Comparison of ENCODE assay signal across 10 cellular contexts in the genomic region with DNA sequence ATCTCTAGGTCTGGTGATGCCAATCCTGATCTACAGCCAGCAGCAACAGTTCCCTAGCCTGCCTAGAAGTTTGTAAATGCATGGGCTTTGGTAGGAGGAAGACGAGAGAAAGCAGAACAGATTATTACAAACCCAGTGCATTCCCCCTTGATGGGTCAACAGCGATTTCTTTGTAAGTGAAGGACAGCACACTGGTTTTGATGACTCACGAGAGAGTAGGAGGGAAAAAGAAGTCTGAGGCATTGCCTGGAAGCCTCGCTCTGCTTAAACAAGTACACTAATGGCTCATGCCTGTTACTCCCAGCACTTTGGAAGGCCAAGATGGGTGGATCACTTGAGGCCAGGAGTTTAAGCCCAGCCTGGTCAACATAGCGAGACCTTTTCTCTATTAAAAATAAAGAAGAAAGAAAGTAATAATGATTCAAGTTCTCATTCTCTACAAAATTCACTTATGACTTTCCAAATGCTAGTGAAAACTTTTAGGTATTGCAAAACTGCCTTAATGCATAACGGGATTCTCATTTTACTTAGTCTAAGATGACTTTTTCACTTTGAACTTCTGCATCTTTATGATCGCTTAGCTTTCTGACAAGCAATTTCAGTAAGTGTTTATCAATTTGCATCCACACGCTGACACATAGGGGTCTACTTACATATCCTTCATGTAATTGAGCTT. TPM values are rescaled to one million over a fixed set of nuclear protein-coding genes. Genes with fewer than 3 reads are reported as not detected.
DNase-seq lines count a peak whose midpoint lies in the region; ATAC-seq and TF ChIP-seq lines count a peak whose summit lies in the region.
"Had no signal": no experiment of that assay in that cellular context is flagged by ENCODE, and none has a peak within 500 bp of the region (broad histone marks: within the 10 kb centered on the region; RNA-seq: fewer than 3 reads in every experiment).

No MANE protein-coding gene starts in this region.

- no peaks in the 10 kb centered on the region for H3K27me3 ChIP-seq in testis

- POLR2A ChIA-PET in activated CD4-positive, alpha-beta T cell treated with anti-CD3 and anti-CD28 coated beads for 36 hours (lab: Charles Lee) = no interaction called here

- peak; percentile 52 for ATAC-seq in activated CD4-positive, alpha-beta T cell treated with anti-CD3 and anti-CD28 coated beads for 36 hours
- no peak for ATAC-seq in GM18907 (IDR thresholded peaks at IDR 0.05; ENCODE audit: unreplicated experiment)
- ATAC-seq: left colon had no signal

- H3K27ac Mint-ChIP-seq in activated CD4-positive, alpha-beta T cell treated with anti-CD3 and anti-CD28 coated beads for 36 hours = no peak overlapping the region
- peak overlapping the region; percentile 47 for H3K27ac Mint-ChIP-seq in activated T-helper 2 cell treated with anti-CD3 and anti-CD28 coated beads, Interferon-gamma antibody, Interleukin-2, Interleukin-4, amounts not matched to agents 10 μg/mL and 5 μg/mL and 100 μg/mL, durations not matched to agents 14 hours and 24 hours and 36 hours
- H3K27ac Mint-ChIP-seq: B cell had no signal

- peak; percentile 23 for DNase-seq in activated CD4-positive, alpha-beta T cell treated with anti-CD3 and anti-CD28 coated beads for 36 hours
- DNase-seq in activated CD4-positive, alpha-beta T cell treated with anti-CD3 and anti-CD28 coated beads, Interleukin-2, amount 50 U/mL, for 48 hours = no peak
- no peak for DNase-seq in activated T-helper 2 cell treated with anti-CD3 and anti-CD28 coated beads, Interferon-gamma antibody, Interleukin-2, Interleukin-4, amounts not matched to agents 10 μg/mL and 5 μg/mL and 100 μg/mL, durations not matched to agents 14 hours and 24 hours and 36 hours (ENCODE audit: low spot score)
- DNase-seq in iPS DF 19.7 (ENCODE audit: low read depth, low spot score) (peak; percentile 33), testis (peak; percentile 51), NCI-H2107 (lab: John Stamatoyannopoulos, UW) (no peak)
- DNase-seq in stimulated activated CD4-positive, alpha-beta T cell treated with anti-CD3 and anti-CD28 coated beads, Interleukin-2, amount 100 ng/mL, for 24 hours = no peak

- 64 to 69% methylated on average over 8 of the region's 8 CpGs for WGBS in testis, 2 donors

- no peaks in the 10 kb centered on the region for H3K36me3 Mint-ChIP-seq in activated CD4-positive, alpha-beta T cell treated with anti-CD3 and anti-CD28 coated beads for 36 hours (ENCODE audit: low read depth)
- no peaks in the 10 kb centered on the region for H3K36me3 Mint-ChIP-seq in activated T-helper 2 cell treated with anti-CD3 and anti-CD28 coated beads, Interferon-gamma antibody, Interleukin-2, Interleukin-4, amounts not matched to agents 10 μg/mL and 5 μg/mL and 100 μg/mL, durations not matched to agents 14 hours and 24 hours and 36 hours (ENCODE audit: low read depth)

- no peaks in the 10 kb centered on the region for H3K27me3 Mint-ChIP-seq in activated CD4-positive, alpha-beta T cell treated with anti-CD3 and anti-CD28 coated beads for 36 hours
- peaks cover 4% of the 10 kb centered on the region for H3K27me3 Mint-ChIP-seq in activated T-helper 2 cell treated with anti-CD3 and anti-CD28 coated beads, Interferon-gamma antibody, Interleukin-2, Interleukin-4, amounts not matched to agents 10 μg/mL and 5 μg/mL and 100 μg/mL, durations not matched to agents 14 hours and 24 hours and 36 hours (ENCODE audit: low read depth)
- H3K27me3 Mint-ChIP-seq: B cell had no signal

- no peaks in the 10 kb centered on the region for H3K9me3 ChIP-seq in testis

- H3K4me3 ChIP-seq in testis = no peak overlapping the region

- no peak for TF ChIP-seq CTCF in testis (IDR thresholded peaks at IDR 0.05)

- H3K4me1 ChIP-seq in testis = peaks cover 4% of the 10 kb centered on the region

- no peak for TF ChIP-seq POLR2A in testis (IDR thresholded peaks at IDR 0.05)

- peaks cover 23% of the 10 kb centered on the region for H3K4me1 Mint-ChIP-seq in activated CD4-positive, alpha-beta T cell treated with anti-CD3 and anti-CD28 coated beads for 36 hours
- H3K4me1 Mint-ChIP-seq in activated T-helper 2 cell treated with anti-CD3 and anti-CD28 coated beads, Interferon-gamma antibody, Interleukin-2, Interleukin-4, amounts not matched to agents 10 μg/mL and 5 μg/mL and 100 μg/mL, durations not matched to agents 14 hours and 24 hours and 36 hours (ENCODE audit: low read depth) = peaks cover 49% of the 10 kb centered on the region

- CTCF ChIA-PET in activated CD4-positive, alpha-beta T cell treated with anti-CD3 and anti-CD28 coated beads for 36 hours (lab: Charles Lee) = interaction anchor here (0.6 kb wide), 1 partner anchor 66 kb away, joined by 3 read pairs; no protein-coding TSS in a partner anchor

- no peak overlapping the region for H3K27ac ChIP-seq in testis

- H3K36me3 ChIP-seq in testis (ENCODE audit: low read depth, missing control alignments) = no peaks in the 10 kb centered on the region

- H3K4me3 Mint-ChIP-seq in activated CD4-positive, alpha-beta T cell treated with anti-CD3 and anti-CD28 coated beads for 36 hours = no peak overlapping the region
- no peak overlapping the region for H3K4me3 Mint-ChIP-seq in activated T-helper 2 cell treated with anti-CD3 and anti-CD28 coated beads, Interferon-gamma antibody, Interleukin-2, Interleukin-4, amounts not matched to agents 10 μg/mL and 5 μg/mL and 100 μg/mL, durations not matched to agents 14 hours and 24 hours and 36 hours (ENCODE audit: low read depth)
- H3K4me3 Mint-ChIP-seq: B cell had no signal

- no peaks in the 10 kb centered on the region for H3K9me3 Mint-ChIP-seq in activated CD4-positive, alpha-beta T cell treated with anti-CD3 and anti-CD28 coated beads for 36 hours (ENCODE audit: low read depth)
- H3K9me3 Mint-ChIP-seq in activated T-helper 2 cell treated with anti-CD3 and anti-CD28 coated beads, Interferon-gamma antibody, Interleukin-2, Interleukin-4, amounts not matched to agents 10 μg/mL and 5 μg/mL and 100 μg/mL, durations not matched to agents 14 hours and 24 hours and 36 hours = no peaks in the 10 kb centered on the region

- intact Hi-C loops in activated CD4-positive, alpha-beta T cell treated with anti-CD3 and anti-CD28 coated beads for 36 hours (cut with DNase I, micrococcal nuclease) = loop anchor here (10.0 kb wide), 2 partner anchors 165 to 195 kb away; no protein-coding TSS in a partner anchor
- intact Hi-C loops in activated T-helper 2 cell treated with anti-CD3 and anti-CD28 coated beads, Interferon-gamma antibody, Interleukin-2, Interleukin-4, amounts not matched to agents 10 μg/mL and 5 μg/mL and 100 μg/mL, durations not matched to agents 14 hours and 24 hours and 36 hours (cut with micrococcal nuclease) = loop anchor here (10.0 kb wide), 2 partner anchors 65 to 475 kb away; no protein-coding TSS in a partner anchor
- intact Hi-C loops in testis (cut with DNase I; ENCODE audit: low total_unique reads) = loop anchor here (5.0 kb wide), 1 partner anchor 232 kb away; no protein-coding TSS in a partner anchor

RNA-seq across cellular contexts. Expression of a gene that starts 47.7 kb away (rescaled TPM):
- 10 to 100 TPM; 14.8 to 16.9 TPM for total RNA-seq in activated CD4-positive, alpha-beta T cell treated with anti-CD3 and anti-CD28 coated beads for 36 hours
- total RNA-seq in activated T-helper 2 cell treated with anti-CD3 and anti-CD28 coated beads, Interferon-gamma antibody, Interleukin-2, Interleukin-4, amounts not matched to agents 10 μg/mL and 5 μg/mL and 100 μg/mL, durations not matched to agents 14 hours and 24 hours and 36 hours = 14.0 and 14.3 TPM in 2 replicates
- total RNA-seq in testis = 10 to 100 TPM; 36.0 to 52.0 TPM
- polyA plus RNA-seq in testis (ENCODE audit: insufficient read depth, low read depth, low replicate concordance) = 36.4 TPM

Comparison
In these comparisons a context has a peak if more than half of its experiments do, and no peak if none do; other contexts are left out.
1. DNase-seq: peak in activated CD4-positive, alpha-beta T cell treated with anti-CD3 and anti-CD28 coated beads for 36 hours (single experiment), iPS DF 19.7 (single experiment) and testis (single experiment); none in activated CD4-positive, alpha-beta T cell treated with anti-CD3 and anti-CD28 coated beads, Interleukin-2, amount 50 U/mL, for 48 hours (0 of 2), activated T-helper 2 cell treated with anti-CD3 and anti-CD28 coated beads, Interferon-gamma antibody, Interleukin-2, Interleukin-4, amounts not matched to agents 10 μg/mL and 5 μg/mL and 100 μg/mL, durations not matched to agents 14 hours and 24 hours and 36 hours (single experiment), stimulated activated CD4-positive, alpha-beta T cell treated with anti-CD3 and anti-CD28 coated beads, Interleukin-2, amount 100 ng/mL, for 24 hours (0 of 2) and NCI-H2107 (single experiment).